ENCODE assay signal across 26 cellular contexts in genomic region chr9:137943655-137944054, GRCh38.
"Had no signal": no experiment of that assay in that cellular context is flagged by ENCODE, and none has a peak within 500 bp of the region (broad histone marks: within the 10 kb centered on the region; RNA-seq: fewer than 3 reads in every experiment).

No MANE protein-coding gene starts in this region.

- H3K4me3 Mint-ChIP-seq: activated CD4-positive, alpha-beta memory T cell treated with anti-CD3 and anti-CD28 coated beads, Interleukin-2, amount 10 ng/mL, durations not matched to agents 7 days and 5 days; activated CD4-positive, alpha-beta T cell treated with anti-CD3 and anti-CD28 coated beads, Interleukin-2, amount 10 ng/mL, durations not matched to agents 7 days and 5 days; activated naive CD8-positive, alpha-beta T cell treated with anti-CD3 and anti-CD28 coated beads, Interleukin-2, amount 10 ng/mL, durations not matched to agents 7 days and 5 days; activated T-cell treated with anti-CD3 and anti-CD28 coated beads, Interleukin-2, amount 50 U/mL, for 24 hours; activated T-cell treated with anti-CD3 and anti-CD28 coated beads, Interleukin-2, amount 50 U/mL, for 72 hours; brain; WTC11 had no signal

- DNase-seq: activated CD4-positive, alpha-beta memory T cell treated with anti-CD3 and anti-CD28 coated beads, Interleukin-2, amount 10 ng/mL, durations not matched to agents 7 days and 5 days; activated CD4-positive, alpha-beta T cell treated with anti-CD3 and anti-CD28 coated beads for 1 hour; activated CD4-positive, alpha-beta T cell treated with anti-CD3 and anti-CD28 coated beads for 4 hours; activated CD4-positive, alpha-beta T cell treated with anti-CD3 and anti-CD28 coated beads, Interleukin-2, amount 10 ng/mL, durations not matched to agents 7 days and 5 days; activated CD4-positive, alpha-beta T cell treated with anti-CD3 and anti-CD28 coated beads, Interleukin-2, amount 50 U/mL, for 4 hours; activated CD8-positive, alpha-beta memory T cell treated with anti-CD3 and anti-CD28 coated beads, Interleukin-2, amount 50 U/mL, for 48 hours; activated effector memory CD4-positive, alpha-beta T cell treated with Interleukin-2 at 50 U/mL for 16 hours; activated gamma-delta T cell treated with Interleukin-2 at 50 U/mL for 16 hours; activated naive CD4-positive, alpha-beta T cell treated with anti-CD3 and anti-CD28 coated beads, Interleukin-2, amount 50 U/mL, for 16 hours; activated naive CD4-positive, alpha-beta T cell treated with Interleukin-2 at 50 U/mL for 16 hours; activated naive CD8-positive, alpha-beta T cell treated with anti-CD3 and anti-CD28 coated beads, Interleukin-2, amount 10 ng/mL, durations not matched to agents 7 days and 5 days; activated T-cell treated with anti-CD3 and anti-CD28 coated beads for 4 hours; activated T-cell treated with anti-CD3 and anti-CD28 coated beads, Interleukin-2, amount 50 U/mL, for 24 hours; activated T-cell treated with anti-CD3 and anti-CD28 coated beads, Interleukin-2, amount 50 U/mL, for 72 hours; central memory CD4-positive, alpha-beta T cell; effector CD8-positive, alpha-beta T cell; esophagus squamous epithelium; foreskin melanocyte; heart right ventricle had no signal

- H3K4me1 Mint-ChIP-seq: activated CD4-positive, alpha-beta memory T cell treated with anti-CD3 and anti-CD28 coated beads, Interleukin-2, amount 10 ng/mL, durations not matched to agents 7 days and 5 days; activated CD4-positive, alpha-beta T cell treated with anti-CD3 and anti-CD28 coated beads, Interleukin-2, amount 10 ng/mL, durations not matched to agents 7 days and 5 days; activated naive CD8-positive, alpha-beta T cell treated with anti-CD3 and anti-CD28 coated beads, Interleukin-2, amount 10 ng/mL, durations not matched to agents 7 days and 5 days; brain; WTC11 had no signal

- H3K27me3 Mint-ChIP-seq: activated CD4-positive, alpha-beta memory T cell treated with anti-CD3 and anti-CD28 coated beads, Interleukin-2, amount 10 ng/mL, durations not matched to agents 7 days and 5 days; activated CD4-positive, alpha-beta T cell treated with anti-CD3 and anti-CD28 coated beads, Interleukin-2, amount 10 ng/mL, durations not matched to agents 7 days and 5 days; brain had no signal

- H3K27ac Mint-ChIP-seq: activated CD4-positive, alpha-beta memory T cell treated with anti-CD3 and anti-CD28 coated beads, Interleukin-2, amount 10 ng/mL, durations not matched to agents 7 days and 5 days; activated CD4-positive, alpha-beta T cell treated with anti-CD3 and anti-CD28 coated beads, Interleukin-2, amount 10 ng/mL, durations not matched to agents 7 days and 5 days; activated naive CD8-positive, alpha-beta T cell treated with anti-CD3 and anti-CD28 coated beads, Interleukin-2, amount 10 ng/mL, durations not matched to agents 7 days and 5 days; activated T-cell treated with anti-CD3 and anti-CD28 coated beads, Interleukin-2, amount 50 U/mL, for 24 hours; activated T-cell treated with anti-CD3 and anti-CD28 coated beads, Interleukin-2, amount 50 U/mL, for 72 hours; brain; WTC11 had no signal

- H3K4me3 ChIP-seq: ascending aorta, breast epithelium, cardiac muscle cell, esophagus squamous epithelium, gastroesophageal sphincter, heart right ventricle, hepatocyte had no signal

- H3K36me3 Mint-ChIP-seq: activated naive CD8-positive, alpha-beta T cell treated with anti-CD3 and anti-CD28 coated beads, Interleukin-2, amount 10 ng/mL, durations not matched to agents 7 days and 5 days had no signal

- ATAC-seq: activated T-cell treated with anti-CD3 and anti-CD28 coated beads, Interleukin-2, amount 50 U/mL, for 72 hours; gastroesophageal sphincter; heart right ventricle; WTC11 had no signal
